In the genomic region with DNA sequence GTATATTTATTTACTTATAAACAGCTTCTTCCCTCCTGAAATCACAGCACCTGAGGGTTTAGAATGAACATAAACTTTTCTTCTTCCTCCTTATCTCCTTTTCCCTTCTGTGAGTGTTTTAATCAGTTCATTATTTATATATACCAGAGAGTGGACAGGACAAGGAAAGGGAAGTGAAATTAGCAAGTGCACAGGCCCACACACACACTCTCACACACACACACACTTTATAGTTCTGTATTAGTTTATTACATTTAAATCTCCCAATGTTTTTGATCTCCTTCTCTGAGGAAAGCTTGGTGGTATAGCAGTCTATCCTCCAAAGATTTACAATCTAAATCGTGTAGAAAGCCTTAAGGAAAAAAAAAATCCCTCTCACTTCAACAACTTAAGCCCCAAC, we compare ENCODE assay signal across 25 cellular contexts.
"Had no signal": no experiment of that assay in that cellular context is flagged by ENCODE, and none has a peak within 500 bp of the region (broad histone marks: within the 10 kb centered on the region; RNA-seq: fewer than 3 reads in every experiment).

No MANE protein-coding gene starts in this region.

- H3K4me2 ChIP-seq: smooth muscle cell had no signal

- H3K27me3 ChIP-seq: right atrium auricular region, stomach, thyroid gland had no signal

- H3K27ac Mint-ChIP-seq: naive thymus-derived CD4-positive, alpha-beta T cell; nephron; stimulated activated effector memory CD8-positive, alpha-beta T cell treated with anti-CD3 and anti-CD28 coated beads, Interleukin-12 subunit alpha, Interleukin-12 subunit beta, amount 100 ng/mL, for 72 hours had no signal

- H3K27ac ChIP-seq: coronary artery, prostate gland, right atrium auricular region, stomach, thyroid gland had no signal

- H3K36me3 ChIP-seq: prostate gland, right atrium auricular region, stomach, thyroid gland had no signal

- H3K27me3 Mint-ChIP-seq: naive thymus-derived CD4-positive, alpha-beta T cell had no signal

- H3K9me3 ChIP-seq: prostate gland, right atrium auricular region, stomach, thyroid gland had no signal

- DNase-seq: dermis blood vessel endothelial cell; effector memory CD4-positive, alpha-beta T cell; head of caudate nucleus; kidney; mammary epithelial cell; mesendoderm; midbrain; naive thymus-derived CD4-positive, alpha-beta T cell; nucleus accumbens; stimulated activated CD4-positive, alpha-beta T cell treated with anti-CD3 and anti-CD28 coated beads, Interleukin-12 subunit alpha, Interleukin-12 subunit beta, amount 100 ng/mL, for 4 hours; stimulated activated CD4-positive, alpha-beta T cell treated with anti-CD3 and anti-CD28 coated beads, Interleukin-1b, Interleukin-23, amount 100 ng/mL, for 48 hours; stimulated activated CD4-positive, alpha-beta T cell treated with anti-CD3 and anti-CD28 coated beads, Interleukin-4, amount 100 ng/mL, for 1 hour; stimulated activated naive CD4-positive, alpha-beta T cell treated with Interleukin-2 at 50 U/mL for 16 hours; stomach; thyroid gland; trophoblast cell had no signal

- H3K4me1 ChIP-seq: prostate gland, right atrium auricular region, stomach, thyroid gland had no signal

- H3K36me3 Mint-ChIP-seq: stimulated activated effector memory CD8-positive, alpha-beta T cell treated with anti-CD3 and anti-CD28 coated beads, Interleukin-12 subunit alpha, Interleukin-12 subunit beta, amount 100 ng/mL, for 72 hours had no signal

- H3K4me1 Mint-ChIP-seq: naive thymus-derived CD4-positive, alpha-beta T cell; stimulated activated effector memory CD8-positive, alpha-beta T cell treated with anti-CD3 and anti-CD28 coated beads, Interleukin-12 subunit alpha, Interleukin-12 subunit beta, amount 100 ng/mL, for 72 hours had no signal

- H3K4me3 ChIP-seq: coronary artery, prostate gland, right atrium auricular region, smooth muscle cell, stomach, thyroid gland had no signal

- FAIRE-seq: frontal cortex, kidney had no signal

- ATAC-seq: left lobe of liver; naive thymus-derived CD4-positive, alpha-beta T cell; sciatic nerve; stimulated activated effector memory CD8-positive, alpha-beta T cell treated with anti-CD3 and anti-CD28 coated beads, Interleukin-12 subunit alpha, Interleukin-12 subunit beta, amount 100 ng/mL, for 72 hours had no signal

- H3K4me3 Mint-ChIP-seq: naive thymus-derived CD4-positive, alpha-beta T cell; nephron; stimulated activated effector memory CD8-positive, alpha-beta T cell treated with anti-CD3 and anti-CD28 coated beads, Interleukin-12 subunit alpha, Interleukin-12 subunit beta, amount 100 ng/mL, for 72 hours had no signal

- H3K9me3 Mint-ChIP-seq: naive thymus-derived CD4-positive, alpha-beta T cell; nephron; stimulated activated effector memory CD8-positive, alpha-beta T cell treated with anti-CD3 and anti-CD28 coated beads, Interleukin-12 subunit alpha, Interleukin-12 subunit beta, amount 100 ng/mL, for 72 hours had no signal
